ENCODE assay signal across 1 cellular context in genomic region chr7:139651308-139651707, GRCh38.
TF ChIP-seq lines count a peak whose summit lies in the region.

No MANE protein-coding gene starts in this region.

TF ChIP-seq in liver, 16 proteins besides CTCF, POLR2A, EP300 and RAD21:
- TF ChIP-seq REST (IDR thresholded peaks at IDR 0.05): no peak
- peak in 1 of 2 donors; percentile 52 for TF ChIP-seq RXRA (IDR thresholded peaks at IDR 0.05)
- TF ChIP-seq FOXA1 (IDR thresholded peaks at IDR 0.05): no peak
- TF ChIP-seq TAF1 (conservative IDR thresholded peaks at IDR 0.05): no peak
- no peak for TF ChIP-seq MAX (IDR thresholded peaks at IDR 0.05)
- no peak for TF ChIP-seq SP1 (IDR thresholded peaks at IDR 0.05)
- no peak for TF ChIP-seq GABPA (IDR thresholded peaks at IDR 0.05 in 1 of 2, conservative IDR thresholded peaks at IDR 0.05 in 1 of 2)
- no peak for TF ChIP-seq YY1 (IDR thresholded peaks at IDR 0.05)
- no peak for TF ChIP-seq NR2F2 (IDR thresholded peaks at IDR 0.05)
- peak; percentile 12 to 19 for TF ChIP-seq HNF4A (conservative IDR thresholded peaks at IDR 0.05)
- no peak for TF ChIP-seq ATF3 (IDR thresholded peaks at IDR 0.05)
- TF ChIP-seq FOXA2 (IDR thresholded peaks at IDR 0.05): no peak
- no peak for TF ChIP-seq JUND (IDR thresholded peaks at IDR 0.05)
